ENCODE assay signal across 15 cellular contexts in the genomic region with DNA sequence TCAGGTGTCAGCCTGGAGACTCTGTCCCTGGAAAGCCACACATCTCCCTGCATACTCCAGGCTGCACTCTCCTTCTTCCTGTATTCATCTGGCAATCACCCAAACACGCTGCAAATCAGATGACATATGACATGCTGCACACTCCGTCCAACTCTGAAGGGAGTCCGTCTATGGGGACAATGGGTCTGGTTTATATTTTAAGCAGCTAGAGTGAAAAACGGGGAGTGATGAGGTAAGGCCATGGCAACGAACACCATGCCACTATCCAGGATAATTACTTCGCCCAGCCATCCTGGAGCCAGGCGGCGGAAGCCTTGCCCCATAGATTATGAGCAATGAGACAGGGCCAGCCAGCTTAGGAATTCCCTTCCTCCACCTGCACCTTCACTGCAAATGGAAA.
DNase-seq lines count a peak whose midpoint lies in the region; ATAC-seq and TF ChIP-seq lines count a peak whose summit lies in the region.
"Had no signal": no experiment of that assay in that cellular context is flagged by ENCODE, and none has a peak within 500 bp of the region (broad histone marks: within the 10 kb centered on the region; RNA-seq: fewer than 3 reads in every experiment).

No MANE protein-coding gene starts in this region.

- H3K9me3 ChIP-seq in CD4-positive, alpha-beta memory T cell (ENCODE audit: control insufficient read depth in 1 of 2, low read length in 2 of 2) = no peaks in the 10 kb centered on the region
- H3K9me3 ChIP-seq in SK-N-SH (no peaks in the 10 kb centered on the region), mucosa of descending colon (no peaks in the 10 kb centered on the region)
- H3K9me3 ChIP-seq: HAP-1, thoracic aorta had no signal

- WGBS in SK-N-SH (ENCODE audit: low lambda C conversion rate) = 39% methylated on average over 8 of the region's 8 CpGs

- H3K4me2 ChIP-seq in SK-N-SH = no peak overlapping the region

- in situ Hi-C loops in G401 (cut with HindIII; ENCODE audit: low sequenced_read_pairs) = no loop called here

- H3K27me3 ChIP-seq in CD4-positive, alpha-beta memory T cell (ENCODE audit: insufficient read depth, low read length) = no peaks in the 10 kb centered on the region
- H3K27me3 ChIP-seq in SK-N-SH (ENCODE audit: insufficient read depth) = no peaks in the 10 kb centered on the region

- H3K9me2 ChIP-seq in SK-N-SH = no peaks in the 10 kb centered on the region

- no peaks in the 10 kb centered on the region for H3K36me3 ChIP-seq in CD4-positive, alpha-beta memory T cell (ENCODE audit: insufficient read depth, low read length)
- H3K36me3 ChIP-seq in SK-N-SH (replicated peaks in 1 of 2; ENCODE audit: control insufficient read depth in 1 of 2, insufficient read depth in 2 of 2, low read length in 1 of 2) (no peaks in the 10 kb centered on the region), mucosa of descending colon (ENCODE audit: low read depth) (no peaks in the 10 kb centered on the region)
- H3K36me3 ChIP-seq: HAP-1, thoracic aorta had no signal

- H3F3A ChIP-seq in SK-N-SH (replicated peaks; ENCODE audit: insufficient read depth) = peaks cover 2% of the 10 kb centered on the region

- TF ChIP-seq EP300 in SK-N-SH (IDR thresholded peaks at IDR 0.05; ENCODE audit: borderline replicate concordance in 1 of 2, low read depth in 1 of 2, low read length in 1 of 2) = peak in 1 of 2 experiments; percentile 87; a peak in 2 of 4 replicates

- CTCF ChIA-PET in CD4-positive, alpha-beta memory T cell (lab: Charles Lee; ENCODE audit: partially characterized antibody) = no interaction called here
- CTCF ChIA-PET in SK-N-SH (lab: Yijun Ruan, JAX) = interaction anchor here (0.6 to 4.5 kb wide), 15 partner anchors 10 to 491 kb away, joined by 3 to 15 read pairs (median 4); no protein-coding TSS in a partner anchor

- no peak overlapping the region for H2AFZ ChIP-seq in SK-N-SH (ENCODE audit: low read depth)

- no peaks in the 10 kb centered on the region for H4K20me1 ChIP-seq in SK-N-SH (ENCODE audit: insufficient read depth)

- TF ChIP-seq CTCF in SK-N-SH (IDR thresholded peaks at IDR 0.05) (no peak), mucosa of descending colon (IDR thresholded peaks at IDR 0.05) (no peak)

- POLR2A ChIA-PET in CD4-positive, alpha-beta memory T cell (lab: Charles Lee; ENCODE audit: partially characterized antibody) = no interaction called here
- POLR2A ChIA-PET in SK-N-SH (lab: Yijun Ruan, JAX) = interaction anchor here (1.0 to 1.2 kb wide), 3 partner anchors 17 to 40 kb away, joined by 3 read pairs; no protein-coding TSS in a partner anchor

- no peaks in the 10 kb centered on the region for H3K27me3 Mint-ChIP-seq in CD4-positive, alpha-beta memory T cell

- no peak for DNase-seq in CD4-positive, alpha-beta memory T cell
- DNase-seq in G401 (ENCODE audit: low spot score) (peak; percentile 41), SK-N-SH (peak; percentile 82), left ventricle myocardium superior (peak; percentile 57), nucleus accumbens (lab: John Stamatoyannopoulos, UW) (no peak), mucosa of descending colon (no peak), NCI-H82 (lab: John Stamatoyannopoulos, UW) (no peak)
- DNase-seq: NCI-H526; stimulated activated CD4-positive, alpha-beta T cell treated with anti-CD3 and anti-CD28 coated beads, Interleukin-15, amount 100 ng/mL, for 24 hours had no signal

- H3K9me3 Mint-ChIP-seq in CD4-positive, alpha-beta memory T cell = peaks cover 0 to 1% (median 0%) of the 10 kb centered on the region in 8 donors

- no peak overlapping the region for H3K9ac ChIP-seq in SK-N-SH

- TF ChIP-seq RAD21 in SK-N-SH (IDR thresholded peaks at IDR 0.05; ENCODE audit: low read length) = peak; percentile 47

- ATAC-seq in left ventricle myocardium superior (peak; percentile 82), GM19395 (IDR thresholded peaks at IDR 0.05; ENCODE audit: unreplicated experiment) (no peak), mucosa of descending colon (no peak)

- H3K27ac ChIP-seq in CD4-positive, alpha-beta memory T cell (ENCODE audit: low read depth, low read length) = no peak overlapping the region
- H3K27ac ChIP-seq in SK-N-SH (ENCODE audit: low read depth in 2 of 2, low read length in 1 of 2) = peak overlapping the region in 1 of 2 experiments; percentile 92; a peak in 3 of 4 replicates
- H3K27ac ChIP-seq: HL-60, thoracic aorta, VCaP had no signal

- H3K27ac Mint-ChIP-seq in CD4-positive, alpha-beta memory T cell = peak overlapping the region; percentile 7 to 77 (median 32)
- H3K27ac Mint-ChIP-seq: progenitor cell of endocrine pancreas had no signal

- peak overlapping the region in 6 of 8 donors; percentile 4 to 70 (median 30) for H3K4me3 Mint-ChIP-seq in CD4-positive, alpha-beta memory T cell

- H3K4me1 Mint-ChIP-seq in CD4-positive, alpha-beta memory T cell = peaks cover 55 to 96% (median 78%) of the 10 kb centered on the region in 4 donors

- no peaks in the 10 kb centered on the region for H3K36me3 Mint-ChIP-seq in CD4-positive, alpha-beta memory T cell

- no peak overlapping the region for H3K4me3 ChIP-seq in CD4-positive, alpha-beta memory T cell (ENCODE audit: low read length in 2 of 2)
- H3K4me3 ChIP-seq in SK-N-SH (ENCODE audit: low read depth in 2 of 2, low read length in 1 of 2) (no peak overlapping the region), mucosa of descending colon (no peak overlapping the region)
- H3K4me3 ChIP-seq: HAP-1, thoracic aorta had no signal

- peaks cover 95% of the 10 kb centered on the region for H3K4me1 ChIP-seq in CD4-positive, alpha-beta memory T cell (ENCODE audit: insufficient read depth, low read length)
- H3K4me1 ChIP-seq in SK-N-SH (ENCODE audit: control insufficient read depth in 1 of 2, insufficient read depth in 2 of 2, low read depth in 1 of 2, low read length in 1 of 2) (peaks cover 5 to 58% of the 10 kb centered on the region in 2 experiments), mucosa of descending colon (ENCODE audit: low read depth) (peaks cover under 1% of the 10 kb centered on the region)
- H3K4me1 ChIP-seq: HAP-1 had no signal

- H3K79me2 ChIP-seq in SK-N-SH (ENCODE audit: insufficient read depth) = no peaks in the 10 kb centered on the region

- intact Hi-C loops in CD4-positive, alpha-beta memory T cell (cut with micrococcal nuclease) = no loop called here
- intact Hi-C loops in left ventricle myocardium superior (cut with micrococcal nuclease) = no loop called here
- intact Hi-C loops in mucosa of descending colon (cut with DNase I, micrococcal nuclease) = no loop called here

TF ChIP-seq in SK-N-SH, 30 proteins besides CTCF, POLR2A, EP300 and RAD21 (continues in another document):
- no peak for TF ChIP-seq TEAD4 (IDR thresholded peaks at IDR 0.05; ENCODE audit: borderline replicate concordance, insufficient read depth)
- TF ChIP-seq NFIC (IDR thresholded peaks at IDR 0.05; ENCODE audit: borderline replicate concordance) = no peak; the same call in 1 of the 2 replicates
- TF ChIP-seq CHD2 (IDR thresholded peaks at IDR 0.05; ENCODE audit: low read length, partially characterized antibody) = peak; percentile 83
- TF ChIP-seq RFX5 (IDR thresholded peaks at IDR 0.05; ENCODE audit: low read length) = no peak
- TF ChIP-seq, protein P1, sequence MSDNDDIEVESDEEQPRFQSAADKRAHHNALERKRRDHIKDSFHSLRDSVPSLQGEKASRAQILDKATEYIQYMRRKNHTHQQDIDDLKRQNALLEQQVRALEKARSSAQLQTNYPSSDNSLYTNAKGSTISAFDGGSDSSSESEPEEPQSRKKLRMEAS (IDR thresholded peaks at IDR 0.05; ENCODE audit: low read depth) = no peak
- TF ChIP-seq RXRA (IDR thresholded peaks at IDR 0.05; ENCODE audit: borderline replicate concordance, low read depth) = no peak
- TF ChIP-seq, protein P2, sequence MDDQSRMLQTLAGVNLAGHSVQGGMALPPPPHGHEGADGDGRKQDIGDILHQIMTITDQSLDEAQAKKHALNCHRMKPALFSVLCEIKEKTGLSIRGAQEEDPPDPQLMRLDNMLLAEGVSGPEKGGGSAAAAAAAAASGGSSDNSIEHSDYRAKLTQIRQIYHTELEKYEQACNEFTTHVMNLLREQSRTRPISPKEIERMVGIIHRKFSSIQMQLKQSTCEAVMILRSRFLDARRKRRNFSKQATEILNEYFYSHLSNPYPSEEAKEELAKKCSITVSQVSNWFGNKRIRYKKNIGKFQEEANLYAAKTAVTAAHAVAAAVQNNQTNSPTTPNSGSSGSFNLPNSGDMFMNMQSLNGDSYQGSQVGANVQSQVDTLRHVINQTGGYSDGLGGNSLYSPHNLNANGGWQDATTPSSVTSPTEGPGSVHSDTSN (IDR thresholded peaks at IDR 0.05) = peak; percentile 28; the same call in 1 of the 2 replicates
- TF ChIP-seq, protein P3, sequence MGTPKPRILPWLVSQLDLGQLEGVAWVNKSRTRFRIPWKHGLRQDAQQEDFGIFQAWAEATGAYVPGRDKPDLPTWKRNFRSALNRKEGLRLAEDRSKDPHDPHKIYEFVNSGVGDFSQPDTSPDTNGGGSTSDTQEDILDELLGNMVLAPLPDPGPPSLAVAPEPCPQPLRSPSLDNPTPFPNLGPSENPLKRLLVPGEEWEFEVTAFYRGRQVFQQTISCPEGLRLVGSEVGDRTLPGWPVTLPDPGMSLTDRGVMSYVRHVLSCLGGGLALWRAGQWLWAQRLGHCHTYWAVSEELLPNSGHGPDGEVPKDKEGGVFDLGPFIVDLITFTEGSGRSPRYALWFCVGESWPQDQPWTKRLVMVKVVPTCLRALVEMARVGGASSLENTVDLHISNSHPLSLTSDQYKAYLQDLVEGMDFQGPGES (IDR thresholded peaks at IDR 0.05; ENCODE audit: low read depth, low read length) = no peak
- TF ChIP-seq, protein P4, sequence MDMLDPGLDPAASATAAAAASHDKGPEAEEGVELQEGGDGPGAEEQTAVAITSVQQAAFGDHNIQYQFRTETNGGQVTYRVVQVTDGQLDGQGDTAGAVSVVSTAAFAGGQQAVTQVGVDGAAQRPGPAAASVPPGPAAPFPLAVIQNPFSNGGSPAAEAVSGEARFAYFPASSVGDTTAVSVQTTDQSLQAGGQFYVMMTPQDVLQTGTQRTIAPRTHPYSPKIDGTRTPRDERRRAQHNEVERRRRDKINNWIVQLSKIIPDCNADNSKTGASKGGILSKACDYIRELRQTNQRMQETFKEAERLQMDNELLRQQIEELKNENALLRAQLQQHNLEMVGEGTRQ (IDR thresholded peaks at IDR 0.05; ENCODE audit: borderline replicate concordance, low read depth, low read length) = no peak
- no peak for TF ChIP-seq ELF1 (IDR thresholded peaks at IDR 0.05)
- TF ChIP-seq, protein P5, sequence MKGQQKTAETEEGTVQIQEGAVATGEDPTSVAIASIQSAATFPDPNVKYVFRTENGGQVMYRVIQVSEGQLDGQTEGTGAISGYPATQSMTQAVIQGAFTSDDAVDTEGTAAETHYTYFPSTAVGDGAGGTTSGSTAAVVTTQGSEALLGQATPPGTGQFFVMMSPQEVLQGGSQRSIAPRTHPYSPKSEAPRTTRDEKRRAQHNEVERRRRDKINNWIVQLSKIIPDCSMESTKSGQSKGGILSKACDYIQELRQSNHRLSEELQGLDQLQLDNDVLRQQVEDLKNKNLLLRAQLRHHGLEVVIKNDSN (IDR thresholded peaks at IDR 0.05; ENCODE audit: borderline replicate concordance, low read depth) = no peak
- no peak for TF ChIP-seq YY1 (IDR thresholded peaks at IDR 0.05; ENCODE audit: low read depth)
- TF ChIP-seq TAF1 (IDR thresholded peaks at IDR 0.05; ENCODE audit: borderline replicate concordance, low read depth, low read length) = no peak
- TF ChIP-seq FOXM1 (IDR thresholded peaks at IDR 0.05; ENCODE audit: low read depth) = no peak

Comparison
In these comparisons a context has a peak if more than half of its experiments do, and no peak if none do; other contexts are left out.
1. DNase-seq: peak in G401 (single experiment), SK-N-SH (single experiment) and left ventricle myocardium superior (single experiment); none in CD4-positive, alpha-beta memory T cell (0 of 5), nucleus accumbens (0 of 56), mucosa of descending colon (0 of 3) and NCI-H82 (single experiment).